In genomic region chr15:39285663-39286062, GRCh38 we compare ENCODE assay signal across 20 cellular contexts.
DNase-seq lines count a peak whose midpoint lies in the region; ATAC-seq and TF ChIP-seq lines count a peak whose summit lies in the region.
"Had no signal": no experiment of that assay in that cellular context is flagged by ENCODE, and none has a peak within 500 bp of the region (broad histone marks: within the 10 kb centered on the region; RNA-seq: fewer than 3 reads in every experiment).

No MANE protein-coding gene starts in this region.

- H3K36me3 ChIP-seq in osteoblast (ENCODE audit: insufficient read depth, low read length), result no peaks in the 10 kb centered on the region
- H3K36me3 ChIP-seq in tibial artery, result no peaks in the 10 kb centered on the region

- ATAC-seq in SK-N-SH treated with all-trans-retinoic acid at 6 μM for 48 hours (peak; percentile 57), left ventricle myocardium superior (no peak)
- ATAC-seq: HepG2, K562 had no signal

- peak; percentile 70 for DNase-seq in EH (ENCODE audit: low read depth)
- peak; percentile 34 for DNase-seq in fibroblast of villous mesenchyme (ENCODE audit: low read depth)
- DNase-seq in osteoblast (ENCODE audit: insufficient read length, low spot score, missing footprints), result no peak
- DNase-seq in left ventricle myocardium superior, result no peak
- no peak for DNase-seq in lower leg skin (ENCODE audit: low spot score in 2 of 2)
- no peak for DNase-seq in SIG-M5 (lab: John Stamatoyannopoulos, UW)
- DNase-seq in tibial artery, result no peak
- DNase-seq: 8988T, ACHN, DMS153, DND-41, MV-4-11, NCI-H1105 treated with DMSO at 0.1 percent for 48 hours, NCI-H2029, NCI-H526 treated with DMSO at 0.1 percent for 48 hours, PC-9, Right ventricle myocardium superior had no signal

- H3K4me2 ChIP-seq in osteoblast (ENCODE audit: insufficient read depth, low read length), result no peak overlapping the region
- H3K4me2 ChIP-seq: PC-9 had no signal

- H3K27ac ChIP-seq in osteoblast (ENCODE audit: low read depth, low read length), result peak overlapping the region; percentile 81
- H3K27ac ChIP-seq in tibial artery, result no peak overlapping the region
- H3K27ac ChIP-seq: PC-9 had no signal

- H3K9me3 ChIP-seq in osteoblast (ENCODE audit: low read depth, low read length), result no peaks in the 10 kb centered on the region
- H3K9me3 ChIP-seq in tibial artery, result no peaks in the 10 kb centered on the region

- intact Hi-C loops in left ventricle myocardium superior (cut with micrococcal nuclease), result no loop called here
- intact Hi-C loops in lower leg skin (cut with DNase I; ENCODE audit: low total_unique reads), result no loop called here
- intact Hi-C loops in tibial artery (cut with DNase I; ENCODE audit: low total_unique reads), result no loop called here

- TF ChIP-seq CTCF in fibroblast of villous mesenchyme (IDR thresholded peaks at IDR 0.05; ENCODE audit: insufficient read depth, low read depth, low read length) (no peak), osteoblast (IDR thresholded peaks at IDR 0.05; ENCODE audit: extremely low read depth, low read depth, low read length) (no peak), lower leg skin (IDR thresholded peaks at IDR 0.05) (no peak), tibial artery (IDR thresholded peaks at IDR 0.05) (no peak)

- H3K4me1 ChIP-seq in osteoblast (ENCODE audit: insufficient read depth, low read length) (peaks cover 55% of the 10 kb centered on the region), tibial artery (no peaks in the 10 kb centered on the region)

- H3K79me2 ChIP-seq in osteoblast (ENCODE audit: insufficient read depth, low read length), result no peaks in the 10 kb centered on the region

- no peaks in the 10 kb centered on the region for H3K27me3 ChIP-seq in osteoblast (ENCODE audit: insufficient read depth, low read length)
- H3K27me3 ChIP-seq in tibial artery, result no peaks in the 10 kb centered on the region

- no peak overlapping the region for H2AFZ ChIP-seq in osteoblast (ENCODE audit: low read length)
- H2AFZ ChIP-seq: PC-9 had no signal

- no peaks in the 10 kb centered on the region for H4K20me1 ChIP-seq in osteoblast (ENCODE audit: insufficient read depth, low read length)

- no peak for TF ChIP-seq POLR2A in lower leg skin (IDR thresholded peaks at IDR 0.05)

- H3K4me3 ChIP-seq in fibroblast of villous mesenchyme (ENCODE audit: low read depth, low read length), result no peak overlapping the region
- H3K4me3 ChIP-seq in osteoblast (ENCODE audit: insufficient read depth, low read length), result no peak overlapping the region
- H3K4me3 ChIP-seq in lower leg skin (ENCODE audit: low read depth, poor library complexity, severe bottlenecking), result no peak overlapping the region
- no peak overlapping the region for H3K4me3 ChIP-seq in tibial artery
- H3K4me3 ChIP-seq: K562, PC-9 had no signal

TF ChIP-seq in SK-N-SH treated with all-trans-retinoic acid at 6 μM for 48 hours, 23 proteins besides CTCF, POLR2A, EP300 and RAD21:
- TF ChIP-seq CREB5 (CRISPR knock-in tag; IDR thresholded peaks at IDR 0.05; ENCODE audit: low read depth) (no peak), ISL1 (CRISPR knock-in tag; IDR thresholded peaks at IDR 0.05) (no peak), ZFP3 (CRISPR knock-in tag; IDR thresholded peaks at IDR 0.05) (no peak), GLIS3 (CRISPR knock-in tag; IDR thresholded peaks at IDR 0.05) (no peak), BACH2 (CRISPR knock-in tag; IDR thresholded peaks at IDR 0.05; ENCODE audit: borderline replicate concordance) (no peak), TSHZ2 (CRISPR knock-in tag; IDR thresholded peaks at IDR 0.05) (no peak), CSRNP3 (CRISPR knock-in tag; IDR thresholded peaks at IDR 0.05) (no peak), ARNTL (CRISPR knock-in tag; IDR thresholded peaks at IDR 0.05; ENCODE audit: borderline replicate concordance, low read depth) (no peak), SNAI2 (CRISPR knock-in tag; IDR thresholded peaks at IDR 0.05) (no peak), TCF4 (CRISPR knock-in tag; IDR thresholded peaks at IDR 0.05; ENCODE audit: borderline replicate concordance) (no peak), ZNF70 (CRISPR knock-in tag; IDR thresholded peaks at IDR 0.05) (no peak), ZNF565 (CRISPR knock-in tag; conservative IDR thresholded peaks at IDR 0.05; ENCODE audit: low read depth) (no peak), ZFP30 (CRISPR knock-in tag; IDR thresholded peaks at IDR 0.05) (no peak), RARB (CRISPR knock-in tag; IDR thresholded peaks at IDR 0.05) (no peak)

Comparison
In these comparisons a context has a peak if more than half of its experiments do, and no peak if none do; other contexts are left out.
1. DNase-seq: peak in EH (single experiment) and fibroblast of villous mesenchyme (single experiment); none in osteoblast (single experiment), left ventricle myocardium superior (single experiment), lower leg skin (0 of 2), SIG-M5 (single experiment) and tibial artery (0 of 2).